Comparison of ENCODE assay signal across 10 cellular contexts in the genomic region with DNA sequence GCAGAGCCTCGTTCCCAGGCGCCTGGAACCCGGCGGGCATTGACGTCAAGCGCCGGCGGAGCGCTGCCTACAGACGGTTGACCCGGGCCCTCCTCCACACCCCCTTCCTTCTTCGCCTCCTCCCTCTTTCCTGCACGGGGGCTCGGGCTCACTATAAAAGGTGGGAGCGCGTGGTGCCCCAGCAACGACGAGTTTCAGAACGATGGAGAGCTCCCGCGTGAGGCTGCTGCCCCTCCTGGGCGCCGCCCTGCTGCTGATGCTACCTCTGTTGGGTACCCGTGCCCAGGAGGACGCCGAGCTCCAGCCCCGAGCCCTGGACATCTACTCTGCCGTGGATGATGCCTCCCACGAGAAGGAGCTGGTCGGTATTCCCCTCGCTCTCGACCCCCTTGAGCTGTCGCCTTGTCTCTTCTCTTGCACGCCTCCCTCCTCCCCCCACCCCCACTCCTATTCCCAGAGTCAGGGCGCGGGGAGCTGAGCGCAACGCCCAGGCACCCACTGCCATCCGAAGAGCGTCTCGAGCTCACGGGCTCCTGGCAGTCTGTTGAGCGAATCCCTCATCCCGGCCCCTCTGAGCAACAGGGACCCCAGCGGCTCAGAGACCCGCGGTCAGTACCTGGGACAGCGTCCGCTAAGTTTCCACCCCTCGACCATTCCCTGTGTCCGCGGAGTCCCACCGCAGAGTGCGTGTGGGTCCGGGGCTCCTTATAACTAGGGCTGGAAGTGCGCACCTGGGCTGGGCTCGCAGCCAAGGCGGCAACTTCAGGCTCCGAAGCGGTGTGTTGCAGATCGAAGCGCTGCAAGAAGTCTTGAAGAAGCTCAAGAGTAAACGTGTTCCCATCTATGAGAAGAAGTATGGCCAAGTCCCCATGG. TPM values are rescaled to one million over a fixed set of nuclear protein-coding genes. Genes with fewer than 3 reads are reported as not detected.
DNase-seq lines count a peak whose midpoint lies in the region; ATAC-seq, FAIRE-seq and TF ChIP-seq lines count a peak whose summit lies in the region.
"Had no signal": no experiment of that assay in that cellular context is flagged by ENCODE, and none has a peak within 500 bp of the region (broad histone marks: within the 10 kb centered on the region; RNA-seq: fewer than 3 reads in every experiment).

Gene CARTPT, plus strand, starts transcription at position 184 of the 873 bp plus-strand sequence. Its CDS starts 19 bp downstream, at position 203.

- RAD21 ChIA-PET in HCT116 (lab: Charles Lee; ENCODE audit: low non-redundant PET in 1 of 2, low total read pairs in 2 of 2, uncharacterized antibody in 2 of 2, unreplicated experiment in 2 of 2): no interaction called here

- no peak for TF ChIP-seq EP300 in K562 (IDR thresholded peaks at IDR 0.05; ENCODE audit: low read length)

- no peaks in the 10 kb centered on the region for H4K20me1 ChIP-seq in HCT116 (ENCODE audit: insufficient read depth)
- H4K20me1 ChIP-seq in K562 (replicated peaks; ENCODE audit: control insufficient read depth, insufficient read depth, low read length): no peaks in the 10 kb centered on the region

- in situ Hi-C loops in K562 (cut with MboI) (no loop called here), G401 (cut with HindIII; ENCODE audit: low sequenced_read_pairs) (no loop called here)

- no peak within 1 kb of the TSS for H3K27ac Mint-ChIP-seq in activated T-cell treated with anti-CD3 and anti-CD28 coated beads, Interleukin-2, amount 50 U/mL, for 72 hours
- H3K27ac Mint-ChIP-seq: memory B cell had no signal

- H3K9ac ChIP-seq in HCT116 (ENCODE audit: low read length) (no peak within 1 kb of the TSS), K562 (ENCODE audit: insufficient read depth in 1 of 2, low read depth in 2 of 2, low read length in 2 of 2) (no peak within 1 kb of the TSS)

- H3K9me3 ChIP-seq in HCT116 (ENCODE audit: control insufficient read depth in 1 of 2, insufficient read depth in 1 of 2, low read depth in 1 of 2, low read length in 2 of 2) (no peaks in the 10 kb centered on the region), K562 (replicated peaks; ENCODE audit: control insufficient read depth, insufficient read depth, low read depth, low read length) (no peaks in the 10 kb centered on the region)

- H2AFZ ChIP-seq in HCT116 (ENCODE audit: low read depth, low read length, poor library complexity, severe bottlenecking) (no peak within 1 kb of the TSS), K562 (ENCODE audit: low read depth, low read length) (no peak within 1 kb of the TSS)

- no peaks in the 10 kb centered on the region for H3K79me2 ChIP-seq in HCT116 (ENCODE audit: insufficient read depth, low read length)
- no peaks in the 10 kb centered on the region for H3K79me2 ChIP-seq in K562 (ENCODE audit: control insufficient read depth, insufficient read depth, low read length)

- intact Hi-C loops in HCT116 (cut with micrococcal nuclease): no loop called here
- intact Hi-C loops in K562 (cut with micrococcal nuclease): no loop called here

- H3K27me3 ChIP-seq in HCT116 (ENCODE audit: insufficient read depth, low read length) (peaks cover 81% of the 10 kb centered on the region), K562 (ENCODE audit: control insufficient read depth in 2 of 2, insufficient read depth in 2 of 2, low read length in 2 of 2) (peaks cover 7 to 16% of the 10 kb centered on the region in 2 experiments; a peak in 4 of 5 replicates)

- H3K4me2 ChIP-seq in HCT116 (ENCODE audit: low read length): no peak within 1 kb of the TSS
- no peak within 1 kb of the TSS for H3K4me2 ChIP-seq in K562 (ENCODE audit: insufficient read depth, low read length)

- WGBS in K562 (ENCODE audit: insufficient coverage, low coverage, missing lambda C conversion rate): 13% methylated on average over 47 of the region's 63 CpGs

- H3K4me1 Mint-ChIP-seq in activated T-cell treated with anti-CD3 and anti-CD28 coated beads, Interleukin-2, amount 50 U/mL, for 72 hours (ENCODE audit: low read depth): peaks cover 8% of the 10 kb centered on the region
- H3K4me1 Mint-ChIP-seq: memory B cell had no signal

- peak within 1 kb of the TSS in 1 of 2 donors; percentile 21 for H3K4me3 Mint-ChIP-seq in activated T-cell treated with anti-CD3 and anti-CD28 coated beads, Interleukin-2, amount 50 U/mL, for 72 hours
- H3K4me3 Mint-ChIP-seq: memory B cell had no signal

- peaks cover 0 to 5% of the 10 kb centered on the region in 2 donors for H3K9me3 Mint-ChIP-seq in activated T-cell treated with anti-CD3 and anti-CD28 coated beads, Interleukin-2, amount 50 U/mL, for 72 hours

- POLR2A ChIA-PET in HCT116 (lab: Charles Lee): no interaction called here
- POLR2A ChIA-PET in K562 (lab: Yijun Ruan, JAX): interaction anchor here (0.9 kb wide), 1 partner anchor 13 kb away, joined by 3 read pairs; no protein-coding TSS in a partner anchor

- no peak for TF ChIP-seq RAD21 in HCT116 (IDR thresholded peaks at IDR 0.05; ENCODE audit: low read depth)
- TF ChIP-seq RAD21 in K562 (CRISPR knock-in tag; conservative IDR thresholded peaks at IDR 0.05 in 1 of 2, IDR thresholded peaks at IDR 0.05 in 1 of 2): no peak

- H3K4me3 ChIP-seq in HCT116 (replicated peaks in 1 of 2; ENCODE audit: low read depth in 1 of 2, low read length in 2 of 2) (no peak within 1 kb of the TSS), K562 (no peak within 1 kb of the TSS)

- no peaks in the 10 kb centered on the region for H3K9me2 ChIP-seq in HCT116 (ENCODE audit: insufficient read depth)

- H3K36me3 ChIP-seq in HCT116 (ENCODE audit: control insufficient read depth in 1 of 2, insufficient read depth in 2 of 2, low read length in 2 of 2): no peaks in the 10 kb centered on the region
- H3K36me3 ChIP-seq in K562 (ENCODE audit: control insufficient read depth, insufficient read depth, low read length): no peaks in the 10 kb centered on the region

- no peak for ATAC-seq in HCT116
- ATAC-seq in K562: peak; percentile 80
- no peak for ATAC-seq in activated T-cell treated with anti-CD3 and anti-CD28 coated beads, Interleukin-2, amount 50 U/mL, for 72 hours (replicated peaks in 1 of 2)

- DNase-seq in AG20443 (ENCODE audit: low spot score) (peak; percentile 42), HCT116 (ENCODE audit: low read depth, low spot score) (no peak), K562 (ENCODE audit: extremely low read depth in 1 of 4, low spot score in 3 of 4) (peak in 3 of 4 experiments; percentile 12 to 22 (median 20)), left kidney (ENCODE audit: low read depth, low spot score) (peak; percentile 92), anterior cingulate cortex (lab: John Stamatoyannopoulos, UW) (no peak), G401 (ENCODE audit: low spot score) (no peak), Kasumi-1 (lab: John Stamatoyannopoulos, UW) (no peak)
- no peak for DNase-seq in activated T-cell treated with anti-CD3 and anti-CD28 coated beads, Interleukin-2, amount 50 U/mL, for 72 hours
- DNase-seq: effector CD8-positive, alpha-beta T cell had no signal

- H3K27me3 Mint-ChIP-seq in activated T-cell treated with anti-CD3 and anti-CD28 coated beads, Interleukin-2, amount 50 U/mL, for 72 hours (ENCODE audit: low read depth): peaks cover 89% of the 10 kb centered on the region

- CTCF ChIA-PET in HCT116 (lab: Charles Lee) (no interaction called here), K562 (lab: Yijun Ruan, JAX; ENCODE audit: low intra/inter-chr PET ratio) (no interaction called here)

- H3K27ac ChIP-seq in HCT116 (ENCODE audit: low read depth, low read length) (no peak within 1 kb of the TSS), K562 (ENCODE audit: extremely low read depth, low read depth, low read length) (no peak within 1 kb of the TSS)

- TF ChIP-seq CTCF in HCT116 (IDR thresholded peaks at IDR 0.05 in 2 of 3, conservative IDR thresholded peaks at IDR 0.05 in 1 of 3; ENCODE audit: borderline replicate concordance in 1 of 3, insufficient read depth in 1 of 3, low read depth in 2 of 3, low read length in 2 of 3) (no peak), K562 (IDR thresholded peaks at IDR 0.05 in 2 of 3, conservative IDR thresholded peaks at IDR 0.05 in 1 of 3; ENCODE audit: insufficient read depth in 2 of 3, low read depth in 1 of 3, low read length in 3 of 3) (no peak)

- H3K9me1 ChIP-seq in K562 (ENCODE audit: control insufficient read depth, insufficient read depth, low read length): no peaks in the 10 kb centered on the region

- no peak for FAIRE-seq in K562 (lab: Jason Lieb, UNC)

- H3K4me1 ChIP-seq in HCT116 (ENCODE audit: control insufficient read depth in 1 of 2, insufficient read depth in 2 of 2, low read length in 2 of 2): no peaks in the 10 kb centered on the region
- peaks cover 0 to 9% of the 10 kb centered on the region in 2 experiments; a peak in 1 of 5 replicates for H3K4me1 ChIP-seq in K562 (replicated peaks in 1 of 2; ENCODE audit: control insufficient read depth in 2 of 2, insufficient read depth in 2 of 2, low read length in 2 of 2)

- BruUV-seq in HCT116 (replicated peaks; lab: Mats Ljungman, UMichigan) (no TSS peak), K562 (replicated peaks; lab: Mats Ljungman, UMichigan) (no TSS peak)

- TF ChIP-seq POLR2A in HCT116 (IDR thresholded peaks at IDR 0.05; ENCODE audit: borderline replicate concordance, extremely low read depth, insufficient read depth, insufficient read length) (no peak), K562 (conservative IDR thresholded peaks at IDR 0.05) (no peak)

- peaks cover 0 to 2% of the 10 kb centered on the region in 2 donors for H3K36me3 Mint-ChIP-seq in activated T-cell treated with anti-CD3 and anti-CD28 coated beads, Interleukin-2, amount 50 U/mL, for 72 hours (ENCODE audit: insufficient read depth in 2 of 2)
- H3K36me3 Mint-ChIP-seq: memory B cell had no signal

TF ChIP-seq in K562, 482 proteins besides CTCF, POLR2A, EP300 and RAD21 (continues in another document):
- no peak for TF ChIP-seq ZC3H8 (IDR thresholded peaks at IDR 0.05)

RNA-seq across cellular contexts. Expression of gene CARTPT, which starts in this region (rescaled TPM):
- not detected for total RNA-seq in HCT116 (2021; ENCODE audit: unreplicated experiment)
- polyA plus RNA-seq in HCT116 (2012): not detected in 2 replicates
- total RNA-seq in K562 (2011; cell fraction: chromatin; rRNA removed; ENCODE audit: low replicate concordance): not detected in 2 replicates
- total RNA-seq in K562 (2011; cell fraction: nucleolus; rRNA removed): not detected in 2 replicates
- total RNA-seq in K562 (2011; cell fraction: nucleoplasm; rRNA removed): not detected in 2 replicates
- not detected in 2 replicates for total RNA-seq in K562 (2014; rRNA removed)
- total RNA-seq in K562 (2014; rRNA removed; fragmentation: Illumina TruSeq; extraction: Trizol): not detected in 2 replicates
- total RNA-seq in K562 (2015; rRNA removed; fragmentation: Illumina TruSeq; extraction: Trizol): not detected in 2 replicates
- not detected in 2 replicates for total RNA-seq in K562 (2021)
- polyA plus RNA-seq in K562 (2011; rRNA removed): not detected in 2 replicates
- polyA plus RNA-seq in K562 (2011; cell fraction: cytosol; rRNA removed): not detected in 2 replicates
- polyA plus RNA-seq in K562 (2011; cell fraction: nucleus; rRNA removed): not detected in 2 replicates
- polyA plus RNA-seq in K562 (2012): not detected in 2 replicates
- not detected in 2 replicates for polyA plus RNA-seq in K562 (2014; fragmentation: Illumina TruSeq; extraction: Trizol)
- not detected for polyA plus RNA-seq in K562 (2014; fragmentation: Nextera tagmentation; extraction: Ambion mirVana)
- not detected in 2 replicates for polyA plus RNA-seq in K562 (2014; rRNA removed)
- polyA minus RNA-seq in K562 (2011; rRNA and poly(A)+ RNA removed): not detected in 2 replicates
- not detected in 2 replicates for polyA minus RNA-seq in K562 (2011; cell fraction: cytosol; rRNA and poly(A)+ RNA removed)
- not detected in 2 replicates for polyA minus RNA-seq in K562 (2011; cell fraction: nucleus; rRNA and poly(A)+ RNA removed)
- not detected for total RNA-seq in activated T-cell treated with anti-CD3 and anti-CD28 coated beads, Interleukin-2, amount 50 U/mL, for 72 hours
- not detected in 2 replicates for total RNA-seq in G401 (2014; rRNA removed; shearing (Covaris generic))

Comparison
In these comparisons a context has a peak if more than half of its experiments do, and no peak if none do; other contexts are left out.
1. Peak in DNase-seq and ATAC-seq in K562; RNA of the gene not detected or under 1 TPM.
2. DNase-seq: peak in AG20443 (single experiment) and left kidney (single experiment); none in HCT116 (single experiment), activated T-cell treated with anti-CD3 and anti-CD28 coated beads, Interleukin-2, amount 50 U/mL, for 72 hours (0 of 2), anterior cingulate cortex (0 of 58), G401 (single experiment) and Kasumi-1 (0 of 2).